ENCODE assay signal across 24 cellular contexts in genomic region chr12:117089463-117089862, GRCh38. TPM values are rescaled to one million over a fixed set of nuclear protein-coding genes. Genes with fewer than 3 reads are reported as not detected.
"Had no signal": no experiment of that assay in that cellular context is flagged by ENCODE, and none has a peak within 500 bp of the region (broad histone marks: within the 10 kb centered on the region; RNA-seq: fewer than 3 reads in every experiment).

No MANE protein-coding gene starts in this region.

- ATAC-seq: activated CD4-positive, CD25-positive, alpha-beta regulatory T cell treated with anti-CD3 and anti-CD28 coated beads, Interleukin-2, amount 50 U/mL, for 24 hours; activated CD8-positive, alpha-beta T cell treated with anti-CD3 and anti-CD28 coated beads for 36 hours; PC-3; T-cell had no signal

- H3K27ac ChIP-seq: adrenal gland had no signal

- H3K27ac Mint-ChIP-seq: activated CD8-positive, alpha-beta T cell treated with anti-CD3 and anti-CD28 coated beads for 36 hours; activated naive CD8-positive, alpha-beta T cell treated with anti-CD3 and anti-CD28 coated beads, Interleukin-2, amount 10 ng/mL, durations not matched to agents 7 days and 5 days; T-cell had no signal

- H3K36me3 ChIP-seq: adrenal gland had no signal

- H3K27me3 Mint-ChIP-seq: activated CD8-positive, alpha-beta T cell treated with anti-CD3 and anti-CD28 coated beads for 36 hours; T-cell had no signal

- H3K4me1 Mint-ChIP-seq: T-cell had no signal

- H3K4me3 ChIP-seq: adrenal gland had no signal

- DNase-seq: activated CD4-positive, alpha-beta T cell treated with anti-CD3 and anti-CD28 coated beads for 4 hours; activated CD8-positive, alpha-beta memory T cell treated with anti-CD3 and anti-CD28 coated beads, Interleukin-2, amount 50 U/mL, for 4 hours; activated CD8-positive, alpha-beta T cell treated with anti-CD3 and anti-CD28 coated beads for 36 hours; activated naive CD4-positive, alpha-beta T cell treated with anti-CD3 and anti-CD28 coated beads, Interleukin-2, amount 50 U/mL, for 16 hours; activated naive CD8-positive, alpha-beta T cell treated with anti-CD3 and anti-CD28 coated beads, Interleukin-2, amount 10 ng/mL, durations not matched to agents 7 days and 5 days; anterior cingulate cortex; central memory CD4-positive, alpha-beta T cell; Kasumi-1; NCI-H1105 treated with DMSO at 0.1 percent for 48 hours; NCI-H1436 treated with DMSO at 0.1 percent for 48 hours; NCI-H187; NCI-H2081; NCI-H510A treated with DMSO at 0.1 percent for 48 hours; NCI-H69; NK-92 treated with Interleukin-12 subunit alpha and Interleukin-12 subunit beta, amount 100 ng/mL, for 24 hours; PC-3; SHP77 treated with DMSO at 0.1 percent for 48 hours; T-cell; T-helper 2 cell had no signal

- H3K4me3 Mint-ChIP-seq: activated CD8-positive, alpha-beta T cell treated with anti-CD3 and anti-CD28 coated beads for 36 hours; activated naive CD8-positive, alpha-beta T cell treated with anti-CD3 and anti-CD28 coated beads, Interleukin-2, amount 10 ng/mL, durations not matched to agents 7 days and 5 days; T-cell had no signal

- H3K27me3 ChIP-seq: adrenal gland had no signal

- H3K9me3 ChIP-seq: adrenal gland had no signal

- FAIRE-seq: bronchial epithelial cell, RCC 7860 had no signal

RNA-seq across cellular contexts. Expression of gene TESC, which starts 9.8 kb away (rescaled TPM):
- total RNA-seq: bronchial epithelial cell, chondrocyte had no signal
